ENCODE assay signal across 14 cellular contexts in the genomic region with DNA sequence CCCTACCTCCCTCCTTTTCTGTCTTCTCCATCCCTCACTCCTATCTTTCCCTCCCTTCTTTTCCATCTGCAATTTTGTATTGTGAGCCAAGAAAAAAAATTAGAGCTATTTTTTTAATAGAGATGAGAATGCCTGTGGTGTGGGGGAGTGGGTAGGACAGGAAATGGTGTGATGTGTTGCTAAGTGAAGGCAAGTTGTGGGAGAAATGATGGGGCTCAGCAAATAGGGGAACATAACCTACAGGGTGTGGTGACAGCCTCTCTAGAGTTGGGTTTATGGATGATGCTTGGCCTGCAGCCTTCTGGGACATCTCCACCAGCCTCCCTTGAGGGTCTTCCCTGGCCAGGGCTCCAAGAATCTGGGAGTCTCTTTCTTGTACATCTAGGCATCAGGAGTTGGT.
"Had no signal": no experiment of that assay in that cellular context is flagged by ENCODE, and none has a peak within 500 bp of the region (broad histone marks: within the 10 kb centered on the region; RNA-seq: fewer than 3 reads in every experiment).

No MANE protein-coding gene starts in this region.

- H3K4me1 ChIP-seq: gastroesophageal sphincter, pancreas, thyroid gland had no signal

- H3K4me3 ChIP-seq: gastroesophageal sphincter, pancreas, thyroid gland had no signal

- H3K36me3 ChIP-seq: brain microvascular endothelial cell, gastroesophageal sphincter, pancreas, thyroid gland had no signal

- ATAC-seq: gastroesophageal sphincter, left ventricle myocardium superior, pancreas had no signal

- DNase-seq: activated naive CD4-positive, alpha-beta T cell treated with Interleukin-2 at 50 U/mL for 16 hours; activated T-cell treated with anti-CD3 and anti-CD28 coated beads, Interleukin-2, amount 50 U/mL, for 1 hour; brain microvascular endothelial cell; effector memory CD4-positive, alpha-beta T cell; kidney; left ventricle myocardium superior; mesendoderm; pancreas; stimulated activated CD4-positive, alpha-beta T cell treated with anti-CD3 and anti-CD28 coated beads, Interleukin-12 subunit alpha, Interleukin-12 subunit beta, amount 100 ng/mL, for 4 hours; stimulated activated CD4-positive, alpha-beta T cell treated with anti-CD3 and anti-CD28 coated beads, Interleukin-2, amount 100 ng/mL, for 48 hours; stimulated activated CD8-positive, alpha-beta memory T cell treated with anti-CD3 and anti-CD28 coated beads, Interleukin-4, amount 100 ng/mL, for 48 hours; thyroid gland had no signal

- H3K9me3 ChIP-seq: pancreas, thyroid gland had no signal

- H3K27me3 ChIP-seq: brain microvascular endothelial cell, gastroesophageal sphincter, thyroid gland had no signal

- H3K4me3 Mint-ChIP-seq: T-helper 1 cell treated with Interleukin-12 subunit alpha and Interleukin-12 subunit beta and Interleukin-4 antibody, amounts not matched to agents 30 μg/mL and 1 μg/mL, for 36 hours had no signal

- H3K27ac Mint-ChIP-seq: T-helper 1 cell treated with Interleukin-12 subunit alpha and Interleukin-12 subunit beta and Interleukin-4 antibody, amounts not matched to agents 30 μg/mL and 1 μg/mL, for 36 hours had no signal

- H3K27ac ChIP-seq: brain microvascular endothelial cell, gastroesophageal sphincter, pancreas, thyroid gland had no signal
